ENCODE assay signal across 10 cellular contexts in the genomic region with DNA sequence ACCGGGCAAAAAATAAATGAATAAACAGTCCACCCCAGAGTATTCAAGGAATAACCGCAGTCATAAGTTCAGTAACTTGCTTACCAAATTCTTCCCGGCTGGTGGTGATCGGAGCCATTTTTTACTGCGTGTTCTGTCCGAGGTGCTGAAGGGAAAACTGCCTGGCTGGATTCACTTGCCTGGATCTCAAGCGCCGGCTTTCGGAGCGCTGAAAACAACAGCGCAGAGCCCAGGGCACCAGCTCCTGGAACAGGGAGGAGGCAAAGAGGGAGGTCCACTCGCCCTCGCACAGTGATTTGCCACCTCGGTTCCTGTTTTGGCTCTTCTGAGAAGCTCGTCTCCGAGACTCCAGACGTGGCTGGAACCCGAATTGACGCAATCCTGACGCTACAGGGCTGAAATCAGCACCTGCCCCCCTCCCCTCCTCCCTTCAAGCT. TPM values are rescaled to one million over a fixed set of nuclear protein-coding genes. Genes with fewer than 3 reads are reported as not detected.
A peak's percentile ranks its signal among the peaks of the same experiment; 100 is the strongest.
DNase-seq lines count a peak whose midpoint lies in the region; ATAC-seq, FAIRE-seq and TF ChIP-seq lines count a peak whose summit lies in the region.
"Had no signal": no experiment of that assay in that cellular context is flagged by ENCODE, and none has a peak within 500 bp of the region (broad histone marks: within the 10 kb centered on the region; RNA-seq: fewer than 3 reads in every experiment).

A gene with protein sequence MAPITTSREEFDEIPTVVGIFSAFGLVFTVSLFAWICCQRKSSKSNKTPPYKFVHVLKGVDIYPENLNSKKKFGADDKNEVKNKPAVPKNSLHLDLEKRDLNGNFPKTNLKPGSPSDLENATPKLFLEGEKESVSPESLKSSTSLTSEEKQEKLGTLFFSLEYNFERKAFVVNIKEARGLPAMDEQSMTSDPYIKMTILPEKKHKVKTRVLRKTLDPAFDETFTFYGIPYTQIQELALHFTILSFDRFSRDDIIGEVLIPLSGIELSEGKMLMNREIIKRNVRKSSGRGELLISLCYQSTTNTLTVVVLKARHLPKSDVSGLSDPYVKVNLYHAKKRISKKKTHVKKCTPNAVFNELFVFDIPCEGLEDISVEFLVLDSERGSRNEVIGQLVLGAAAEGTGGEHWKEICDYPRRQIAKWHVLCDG (minus strand): TSS at position 327 of the 437 bp plus-strand sequence. CDS start 209 bp downstream, at position 118.

- no peaks in the 10 kb centered on the region for H3K9me3 Mint-ChIP-seq in activated CD4-positive, alpha-beta T cell treated with anti-CD3 and anti-CD28 coated beads, Interleukin-2, amount 10 ng/mL, durations not matched to agents 7 days and 5 days
- peaks cover 0 to 2% of the 10 kb centered on the region in 2 donors for H3K9me3 Mint-ChIP-seq in activated T-cell treated with anti-CD3 and anti-CD28 coated beads, Interleukin-2, amount 50 U/mL, for 72 hours

- H3K79me2 ChIP-seq in trophoblast cell (ENCODE audit: control insufficient read depth, insufficient read depth, low read length, poor library complexity): no peaks in the 10 kb centered on the region

- no peak within 1 kb of the TSS for H3K18ac ChIP-seq in trophoblast cell (ENCODE audit: low read length)

- peak within 1 kb of the TSS; percentile 54 for H3K4me2 ChIP-seq in trophoblast cell (ENCODE audit: low read length)
- H3K4me2 ChIP-seq: PC-9 had no signal

- no peak within 1 kb of the TSS for H4K8ac ChIP-seq in trophoblast cell (ENCODE audit: low read depth, low read length)

- H3K4me1 Mint-ChIP-seq in activated CD4-positive, alpha-beta T cell treated with anti-CD3 and anti-CD28 coated beads, Interleukin-2, amount 10 ng/mL, durations not matched to agents 7 days and 5 days: no peaks in the 10 kb centered on the region
- no peaks in the 10 kb centered on the region for H3K4me1 Mint-ChIP-seq in activated T-cell treated with anti-CD3 and anti-CD28 coated beads, Interleukin-2, amount 50 U/mL, for 72 hours (ENCODE audit: low read depth)

- no peaks in the 10 kb centered on the region for H3K79me1 ChIP-seq in trophoblast cell (ENCODE audit: low read length)

- POLR2A ChIA-PET in activated CD4-positive, alpha-beta T cell treated with anti-CD3 and anti-CD28 coated beads, Interleukin-2, amount 10 ng/mL, durations not matched to agents 7 days and 5 days (lab: Charles Lee): no interaction called here

- no peak for FAIRE-seq in RCC 7860 (lab: Jason Lieb, UNC)
- FAIRE-seq: A204.1 had no signal

- H3K27ac Mint-ChIP-seq in activated CD4-positive, alpha-beta T cell treated with anti-CD3 and anti-CD28 coated beads, Interleukin-2, amount 10 ng/mL, durations not matched to agents 7 days and 5 days: no peak within 1 kb of the TSS
- H3K27ac Mint-ChIP-seq in activated T-cell treated with anti-CD3 and anti-CD28 coated beads, Interleukin-2, amount 50 U/mL, for 72 hours: no peak within 1 kb of the TSS

- no peak within 1 kb of the TSS for H3K4ac ChIP-seq in trophoblast cell (ENCODE audit: low read depth, low read length)

- H3K27me3 ChIP-seq in RWPE2 (ENCODE audit: insufficient read depth, poor library complexity, severe bottlenecking): peaks cover 13% of the 10 kb centered on the region
- H3K27me3 ChIP-seq in trophoblast cell (ENCODE audit: insufficient read depth, low read length): no peaks in the 10 kb centered on the region

- peak; percentile 60; the same call in 2 of the 3 replicates for ATAC-seq in RWPE2 (ENCODE audit: low read depth)
- no peak for ATAC-seq in activated T-cell treated with anti-CD3 and anti-CD28 coated beads, Interleukin-2, amount 50 U/mL, for 72 hours (replicated peaks in 1 of 2)

- H2AFZ ChIP-seq in trophoblast cell (ENCODE audit: insufficient read depth, low read length, poor library complexity): no peak within 1 kb of the TSS
- H2AFZ ChIP-seq: PC-9 had no signal

- CTCF ChIA-PET in activated CD4-positive, alpha-beta T cell treated with anti-CD3 and anti-CD28 coated beads, Interleukin-2, amount 10 ng/mL, durations not matched to agents 7 days and 5 days (lab: Charles Lee): no interaction called here

- H3K9ac ChIP-seq in trophoblast cell (ENCODE audit: low read length): no peak within 1 kb of the TSS

- no peak within 1 kb of the TSS for H3K23ac ChIP-seq in trophoblast cell (ENCODE audit: low read length)

- TF ChIP-seq CTCF in RWPE2 (IDR thresholded peaks at IDR 0.05; ENCODE audit: poor library complexity, severe bottlenecking): no peak

- H2BK120ac ChIP-seq in trophoblast cell (ENCODE audit: insufficient read depth, low read length, poor library complexity): no peak within 1 kb of the TSS

- no peak within 1 kb of the TSS for H2BK5ac ChIP-seq in trophoblast cell (ENCODE audit: low read depth, low read length, poor library complexity)

- H4K12ac ChIP-seq in trophoblast cell (ENCODE audit: low read depth, low read length): no peak within 1 kb of the TSS

- H2AK5ac ChIP-seq in trophoblast cell (ENCODE audit: low read length): no peak within 1 kb of the TSS

- DNase-seq in DMS 273 (lab: John Stamatoyannopoulos, UW; ENCODE audit: unreplicated experiment): peak; percentile 58
- no peak for DNase-seq in DMS 273 treated with DMSO at 0.1 percent for 48 hours (lab: John Stamatoyannopoulos, UW)
- peak; percentile 29 for DNase-seq in RWPE2 (ENCODE audit: low spot score)
- peak; percentile 49 to 93 (median 74) for DNase-seq in head of caudate nucleus
- peak; percentile 30 to 57 for DNase-seq in trophoblast cell
- no peak for DNase-seq in activated CD4-positive, alpha-beta T cell treated with anti-CD3 and anti-CD28 coated beads, Interleukin-2, amount 10 ng/mL, durations not matched to agents 7 days and 5 days
- no peak for DNase-seq in RCC 7860 (ENCODE audit: low spot score)
- DNase-seq in activated T-cell treated with anti-CD3 and anti-CD28 coated beads, Interleukin-2, amount 50 U/mL, for 72 hours: no peak

- no peak within 1 kb of the TSS for H3K14ac ChIP-seq in trophoblast cell (ENCODE audit: low read length)

- H3K27ac ChIP-seq in RWPE2 (ENCODE audit: poor library complexity, severe bottlenecking): no peak within 1 kb of the TSS
- H3K27ac ChIP-seq in trophoblast cell (ENCODE audit: low read depth, low read length): no peak within 1 kb of the TSS
- H3K27ac ChIP-seq: PC-9 had no signal

- H3K36me3 ChIP-seq in RWPE2 (ENCODE audit: low read depth): no peaks in the 10 kb centered on the region
- no peaks in the 10 kb centered on the region for H3K36me3 ChIP-seq in trophoblast cell (ENCODE audit: control insufficient read depth in 1 of 2, insufficient read depth in 2 of 2, low read length in 2 of 2)

- peaks cover 9% of the 10 kb centered on the region for H3K27me3 Mint-ChIP-seq in activated CD4-positive, alpha-beta T cell treated with anti-CD3 and anti-CD28 coated beads, Interleukin-2, amount 10 ng/mL, durations not matched to agents 7 days and 5 days
- peaks cover 13% of the 10 kb centered on the region for H3K27me3 Mint-ChIP-seq in activated T-cell treated with anti-CD3 and anti-CD28 coated beads, Interleukin-2, amount 50 U/mL, for 72 hours (ENCODE audit: low read depth)

- H2BK12ac ChIP-seq in trophoblast cell (ENCODE audit: low read length): no peak within 1 kb of the TSS

- no peaks in the 10 kb centered on the region for H3K36me3 Mint-ChIP-seq in activated CD4-positive, alpha-beta T cell treated with anti-CD3 and anti-CD28 coated beads, Interleukin-2, amount 10 ng/mL, durations not matched to agents 7 days and 5 days (ENCODE audit: low read depth)
- no peaks in the 10 kb centered on the region for H3K36me3 Mint-ChIP-seq in activated T-cell treated with anti-CD3 and anti-CD28 coated beads, Interleukin-2, amount 50 U/mL, for 72 hours (ENCODE audit: insufficient read depth in 2 of 2)

- no CpG with 5 or more reads among the region's 20 CpGs for WGBS in trophoblast cell (ENCODE audit: extremely low coverage, insufficient coverage, insufficient read length)

- intact Hi-C loops in head of caudate nucleus (cut with DNase I): loop anchor here (10.0 kb wide), 1 partner anchor 1162 kb away; no protein-coding TSS in a partner anchor

- H3K9me3 ChIP-seq in RWPE2 (ENCODE audit: severe bottlenecking) (no peaks in the 10 kb centered on the region), trophoblast cell (ENCODE audit: insufficient read depth, low read depth, low read length) (no peaks in the 10 kb centered on the region)

- H3K4me3 ChIP-seq in RWPE2 (ENCODE audit: severe bottlenecking) (no peak within 1 kb of the TSS), trophoblast cell (ENCODE audit: low read depth, low read length) (no peak within 1 kb of the TSS)
- H3K4me3 ChIP-seq: PC-9 had no signal

- no peak within 1 kb of the TSS for H4K91ac ChIP-seq in trophoblast cell (ENCODE audit: low read depth, low read length)

- H3K4me3 Mint-ChIP-seq in activated CD4-positive, alpha-beta T cell treated with anti-CD3 and anti-CD28 coated beads, Interleukin-2, amount 10 ng/mL, durations not matched to agents 7 days and 5 days: no peak within 1 kb of the TSS
- H3K4me3 Mint-ChIP-seq in activated T-cell treated with anti-CD3 and anti-CD28 coated beads, Interleukin-2, amount 50 U/mL, for 72 hours: no peak within 1 kb of the TSS

- no peaks in the 10 kb centered on the region for H3K4me1 ChIP-seq in RWPE2 (ENCODE audit: insufficient read depth, poor library complexity, severe bottlenecking)
- H3K4me1 ChIP-seq in trophoblast cell (ENCODE audit: control insufficient read depth in 1 of 2, insufficient read depth in 2 of 2, low read length in 2 of 2): peaks cover 1 to 2% of the 10 kb centered on the region in 2 experiments

RNA-seq across cellular contexts. Expression of the gene that starts here (rescaled TPM):
- 0.07 TPM in 1 of 2 replicates, not detected in the other for polyA plus RNA-seq in trophoblast cell (2013)
- not detected for total RNA-seq in activated CD4-positive, alpha-beta T cell treated with anti-CD3 and anti-CD28 coated beads, Interleukin-2, amount 10 ng/mL, durations not matched to agents 7 days and 5 days
- not detected for total RNA-seq in activated T-cell treated with anti-CD3 and anti-CD28 coated beads, Interleukin-2, amount 50 U/mL, for 72 hours
- total RNA-seq: PC-9 had no signal

Comparison
In these comparisons a context has a peak if more than half of its experiments do, and no peak if none do; other contexts are left out.
1. DNase-seq: peak in DMS 273 (single experiment), RWPE2 (single experiment), head of caudate nucleus (42 of 42) and trophoblast cell (2 of 2); none in DMS 273 treated with DMSO at 0.1 percent for 48 hours (single experiment), activated CD4-positive, alpha-beta T cell treated with anti-CD3 and anti-CD28 coated beads, Interleukin-2, amount 10 ng/mL, durations not matched to agents 7 days and 5 days (single experiment), RCC 7860 (single experiment) and activated T-cell treated with anti-CD3 and anti-CD28 coated beads, Interleukin-2, amount 50 U/mL, for 72 hours (0 of 2).